Comparison of ENCODE assay signal across 1 cellular context in genomic region chr17:5526821-5527598, GRCh38.
TF ChIP-seq lines count a peak whose summit lies in the region.

No MANE protein-coding gene starts in this region.

TF ChIP-seq in GM12878, 131 proteins besides CTCF, POLR2A, EP300 and RAD21:
- TF ChIP-seq TCF12 (IDR thresholded peaks at IDR 0.05; ENCODE audit: low read depth, low read length), result 0 out of 2 replicates have a peak, but pooled peaks have one; percentile 14
- peak; percentile 50 for TF ChIP-seq PKNOX1 (IDR thresholded peaks at IDR 0.05)
- TF ChIP-seq CBFB (IDR thresholded peaks at IDR 0.05; ENCODE audit: low read depth), result no peak
- peak; percentile 17 for TF ChIP-seq PBX3 (IDR thresholded peaks at IDR 0.05; ENCODE audit: insufficient replicate concordance, low read depth, low read length)
- TF ChIP-seq SMARCA5 (IDR thresholded peaks at IDR 0.05), result no peak
